In genomic region chrX:23742693-23743622, GRCh38 we compare ENCODE assay signal across 8 cellular contexts. TPM values are rescaled to one million over a fixed set of nuclear protein-coding genes. Genes with fewer than 3 reads are reported as not detected.
DNase-seq lines count a peak whose midpoint lies in the region; ATAC-seq and TF ChIP-seq lines count a peak whose summit lies in the region.

ACOT9 (minus strand) TSS chrX:23743276; CDS start chrX:23743144, 132 bp downstream.

- POLR2A ChIA-PET in HEK293 (lab: Yijun Ruan, JAX), result interaction anchor here (0.5 to 3.1 kb wide), 12 partner anchors 9 to 283 kb away, joined by 3 to 46 read pairs (median 5); partner anchors contain the start of gene SAT1

- H3K9me3 ChIP-seq in HEK293 (ENCODE audit: control insufficient read depth, insufficient read depth, low read depth, low read length), result no peaks in the 10 kb centered on the region
- no peaks in the 10 kb centered on the region for H3K9me3 ChIP-seq in right cardiac atrium (ENCODE audit: control insufficient read depth, low read length)
- H3K9me3 ChIP-seq in vagina, result no peaks in the 10 kb centered on the region

- WGBS in right cardiac atrium, result under 1% methylated on average over 74 of the region's 74 CpGs

- TF ChIP-seq POLR2A in vagina (IDR thresholded peaks at IDR 0.05), result peak in 1 of 2 donors; percentile 39

- intact Hi-C loops in right cardiac atrium (cut with DNase I), result loop anchor here in 1 of 4 donors (10.0 kb wide), 1 partner anchor 162 kb away; the partner anchor contains the start of genes APOO and CXorf58
- intact Hi-C loops in vagina (cut with DNase I), result no loop called here

- peak; percentile 99 for ATAC-seq in right cardiac atrium

- no peaks in the 10 kb centered on the region for H3K36me3 ChIP-seq in HEK293 (ENCODE audit: control insufficient read depth in 2 of 2, insufficient read depth in 1 of 2, low read length in 2 of 2)
- no peaks in the 10 kb centered on the region for H3K36me3 ChIP-seq in vagina

- H3K4me1 ChIP-seq in HEK293 (ENCODE audit: control insufficient read depth, insufficient read depth, low read length), result no peaks in the 10 kb centered on the region; the same call in 1 of the 2 replicates
- no peaks in the 10 kb centered on the region for H3K4me1 ChIP-seq in right cardiac atrium (ENCODE audit: control insufficient read depth, insufficient read depth, low read length)
- peaks cover 6% of the 10 kb centered on the region for H3K4me1 ChIP-seq in vagina

- DNase-seq in MV-4-11 (lab: John Stamatoyannopoulos, UW) (peak; percentile 81), T-helper 2 cell (peak; percentile 40 to 87 (median 59)), anterior cingulate cortex (lab: John Stamatoyannopoulos, UW) (peak; percentile 0 to 86 (median 62)), right cardiac atrium (peak; percentile 96 to 98 (median 97)), pulmonary artery endothelial cell (ENCODE audit: low read depth, low spot score) (peak; percentile 89), vagina (ENCODE audit: extremely low spot score in 2 of 2) (peak in 1 of 2 donors; percentile 94)

- CTCF ChIA-PET in HEK293 (lab: Yijun Ruan, JAX), result interaction anchor here (0.7 to 2.1 kb wide), 4 partner anchors 12 to 159 kb away, joined by 4 to 7 read pairs (median 6); no protein-coding TSS in a partner anchor

- TF ChIP-seq CTCF in HEK293 (tag by site-specific recombination; IDR thresholded peaks at IDR 0.05) (no peak), vagina (IDR thresholded peaks at IDR 0.05) (no peak)

- H3K27ac ChIP-seq in HEK293 (ENCODE audit: extremely low read depth, low read depth, low read length), result peak within 1 kb of the TSS; percentile 77
- H3K27ac ChIP-seq in right cardiac atrium (ENCODE audit: low read length), result peak within 1 kb of the TSS; percentile 98
- H3K27ac ChIP-seq in vagina, result peak within 1 kb of the TSS; percentile 78

- H3K4me3 ChIP-seq in GM08714 (ENCODE audit: low read length) (peak within 1 kb of the TSS; percentile 81), HEK293 (ENCODE audit: low read depth, low read length) (peak within 1 kb of the TSS; percentile 80), right cardiac atrium (ENCODE audit: low read length) (peak within 1 kb of the TSS; percentile 79), vagina (peak within 1 kb of the TSS; percentile 46 to 57)

- no peaks in the 10 kb centered on the region for H3K27me3 ChIP-seq in right cardiac atrium (ENCODE audit: control insufficient read depth, insufficient read depth)
- H3K27me3 ChIP-seq in vagina, result no peaks in the 10 kb centered on the region

TF ChIP-seq in HEK293, 187 proteins besides CTCF, POLR2A, EP300 and RAD21 (continues in another document):
- TF ChIP-seq ZNF544 (tag by site-specific recombination; IDR thresholded peaks at IDR 0.05) (no peak), ZIC2 (tag by site-specific recombination; IDR thresholded peaks at IDR 0.05) (peak; percentile 45; the same call in 1 of the 2 replicates), ZNF792 (tag by site-specific recombination; IDR thresholded peaks at IDR 0.05) (no peak), ZNF521 (tag by site-specific recombination; IDR thresholded peaks at IDR 0.05) (no peak), ZNF174 (tag by site-specific recombination; IDR thresholded peaks at IDR 0.05) (no peak), ZXDB (tag by site-specific recombination; IDR thresholded peaks at IDR 0.05) (no peak), ZNF596 (tag by site-specific recombination; IDR thresholded peaks at IDR 0.05) (no peak), ZNF776 (tag by site-specific recombination; IDR thresholded peaks at IDR 0.05; ENCODE audit: borderline replicate concordance) (no peak), TRIM28 (IDR thresholded peaks at IDR 0.05; ENCODE audit: borderline replicate concordance, low read length) (no peak), PRDM10 (tag by site-specific recombination; IDR thresholded peaks at IDR 0.05) (peak; percentile 99), ZNF76 (tag by site-specific recombination; IDR thresholded peaks at IDR 0.05; ENCODE audit: borderline replicate concordance, low read depth) (no peak), KLF16 (tag by site-specific recombination; IDR thresholded peaks at IDR 0.05) (peak; percentile 67), ZFP3 (tag by site-specific recombination; IDR thresholded peaks at IDR 0.05; ENCODE audit: low read depth) (no peak), ZSCAN16 (tag by site-specific recombination; IDR thresholded peaks at IDR 0.05) (no peak), MYNN (tag by site-specific recombination; IDR thresholded peaks at IDR 0.05; ENCODE audit: borderline replicate concordance) (no peak; the same call in 1 of the 2 replicates), ZNF707 (tag by site-specific recombination; IDR thresholded peaks at IDR 0.05) (no peak), ZNF433 (tag by site-specific recombination; IDR thresholded peaks at IDR 0.05; ENCODE audit: low read depth) (no peak), GLIS2 (tag by site-specific recombination; IDR thresholded peaks at IDR 0.05) (peak; percentile 62), REST (tag by site-specific recombination; IDR thresholded peaks at IDR 0.05) (no peak; the same call in none of the 2 replicates), FEZF1 (tag by site-specific recombination; IDR thresholded peaks at IDR 0.05) (no peak), SCRT2 (tag by site-specific recombination; IDR thresholded peaks at IDR 0.05) (no peak), YY2 (tag by site-specific recombination; IDR thresholded peaks at IDR 0.05) (no peak), ZNF24 (tag by site-specific recombination; IDR thresholded peaks at IDR 0.05) (no peak)
- TF ChIP-seq, protein P1, sequence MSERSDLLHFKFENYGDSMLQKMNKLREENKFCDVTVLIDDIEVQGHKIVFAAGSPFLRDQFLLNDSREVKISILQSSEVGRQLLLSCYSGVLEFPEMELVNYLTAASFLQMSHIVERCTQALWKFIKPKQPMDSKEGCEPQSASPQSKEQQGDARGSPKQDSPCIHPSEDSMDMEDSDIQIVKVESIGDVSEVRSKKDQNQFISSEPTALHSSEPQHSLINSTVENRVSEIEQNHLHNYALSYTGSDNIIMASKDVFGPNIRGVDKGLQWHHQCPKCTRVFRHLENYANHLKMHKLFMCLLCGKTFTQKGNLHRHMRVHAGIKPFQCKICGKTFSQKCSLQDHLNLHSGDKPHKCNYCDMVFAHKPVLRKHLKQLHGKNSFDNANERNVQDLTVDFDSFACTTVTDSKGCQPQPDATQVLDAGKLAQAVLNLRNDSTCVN (tag by site-specific recombination; optimal IDR thresholded peaks at IDR 0.05), result peak; percentile 73

RNA-seq across cellular contexts. Expression of gene ACOT9, which starts in this region (rescaled TPM):
- total RNA-seq in right cardiac atrium, result 10 to 100 TPM; 33.5 to 50.2 (median 38.3) TPM
- polyA plus RNA-seq in right cardiac atrium, result 42.3 TPM
- 77.8 and 81.6 TPM in 2 replicates for total RNA-seq in pulmonary artery endothelial cell
- 39.0 TPM for total RNA-seq in vagina
